Comparison of ENCODE assay signal across 25 cellular contexts in the genomic region with DNA sequence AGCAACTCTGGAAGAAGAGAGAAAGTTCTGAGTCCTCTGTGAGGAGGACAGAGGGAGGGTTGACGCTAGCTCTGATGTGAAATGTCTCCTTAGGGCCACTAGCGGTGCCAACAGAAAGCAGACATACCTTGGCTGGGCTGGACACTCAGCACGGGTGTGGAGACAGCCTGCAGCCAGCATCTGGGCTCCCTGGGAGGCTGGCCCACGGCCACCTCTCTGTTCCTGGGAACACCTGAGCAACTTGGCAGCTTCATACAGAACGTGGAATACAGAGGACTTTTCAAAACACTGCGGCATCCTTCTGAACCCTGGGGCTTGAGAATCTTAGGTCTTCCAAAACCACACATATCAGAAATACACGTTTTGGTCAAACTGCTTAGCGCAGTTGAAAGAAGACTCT.
"Had no signal": no experiment of that assay in that cellular context is flagged by ENCODE, and none has a peak within 500 bp of the region (broad histone marks: within the 10 kb centered on the region; RNA-seq: fewer than 3 reads in every experiment).

No MANE protein-coding gene starts in this region.

- H3K9me3 Mint-ChIP-seq: activated naive CD4-positive, alpha-beta T cell treated with anti-CD3 and anti-CD28 coated beads, Interleukin-2, amount 10 ng/mL, durations not matched to agents 7 days and 5 days; activated naive CD8-positive, alpha-beta T cell treated with anti-CD3 and anti-CD28 coated beads, Interleukin-2, amount 10 ng/mL, durations not matched to agents 7 days and 5 days; dendritic cell treated with granulocyte-macrophage colony-stimulating factor and Interleukin-4, amounts not matched to agents 40 ng/mL and 50 ng/mL, for 4 days; stimulated activated effector memory CD8-positive, alpha-beta T cell treated with anti-CD3 and anti-CD28 coated beads, Interleukin-12 subunit alpha, Interleukin-12 subunit beta, amount 100 ng/mL, for 72 hours; stimulated activated naive CD8-positive, alpha-beta T cell treated with anti-CD3 and anti-CD28 coated beads, Interleukin-15, Interleukin-2, amounts not matched to agents 100 ng/mL and 50 ng/mL, for 24 hours; type B pancreatic cell had no signal

- H3K4me3 Mint-ChIP-seq: activated naive CD4-positive, alpha-beta T cell treated with anti-CD3 and anti-CD28 coated beads, Interleukin-2, amount 10 ng/mL, durations not matched to agents 7 days and 5 days; activated naive CD8-positive, alpha-beta T cell treated with anti-CD3 and anti-CD28 coated beads, Interleukin-2, amount 10 ng/mL, durations not matched to agents 7 days and 5 days; brain; dendritic cell treated with granulocyte-macrophage colony-stimulating factor and Interleukin-4, amounts not matched to agents 40 ng/mL and 50 ng/mL, for 4 days; nephron; stimulated activated effector memory CD8-positive, alpha-beta T cell treated with anti-CD3 and anti-CD28 coated beads, Interleukin-12 subunit alpha, Interleukin-12 subunit beta, amount 100 ng/mL, for 72 hours; stimulated activated naive CD8-positive, alpha-beta T cell treated with anti-CD3 and anti-CD28 coated beads, Interleukin-15, Interleukin-2, amounts not matched to agents 100 ng/mL and 50 ng/mL, for 24 hours; type B pancreatic cell had no signal

- H3K27ac ChIP-seq: ascending aorta, esophagus muscularis mucosa, left ventricle myocardium inferior, neutrophil, right lobe of liver, skin epidermis, thoracic aorta, uterus, VCaP had no signal

- DNase-seq: activated CD4-positive, alpha-beta T cell treated with anti-CD3 and anti-CD28 coated beads for 4 hours; activated CD4-positive, alpha-beta T cell treated with anti-CD3 and anti-CD28 coated beads, Interleukin-2, amount 50 U/mL, for 4 hours; activated CD8-positive, alpha-beta memory T cell treated with anti-CD3 and anti-CD28 coated beads for 24 hours; activated gamma-delta T cell; activated naive CD4-positive, alpha-beta T cell treated with anti-CD3 and anti-CD28 coated beads, Interleukin-2, amount 10 ng/mL, durations not matched to agents 7 days and 5 days; activated naive CD8-positive, alpha-beta T cell treated with anti-CD3 and anti-CD28 coated beads, Interleukin-2, amount 10 ng/mL, durations not matched to agents 7 days and 5 days; caudate nucleus; left ventricle myocardium inferior; right lobe of liver; stimulated activated CD4-positive, alpha-beta T cell treated with anti-CD3 and anti-CD28 coated beads, Interleukin-4, amount 100 ng/mL, for 24 hours; uterus had no signal

- H3K4me1 Mint-ChIP-seq: activated naive CD4-positive, alpha-beta T cell treated with anti-CD3 and anti-CD28 coated beads, Interleukin-2, amount 10 ng/mL, durations not matched to agents 7 days and 5 days; brain; nephron; stimulated activated effector memory CD8-positive, alpha-beta T cell treated with anti-CD3 and anti-CD28 coated beads, Interleukin-12 subunit alpha, Interleukin-12 subunit beta, amount 100 ng/mL, for 72 hours had no signal

- H3K36me3 Mint-ChIP-seq: activated naive CD4-positive, alpha-beta T cell treated with anti-CD3 and anti-CD28 coated beads, Interleukin-2, amount 10 ng/mL, durations not matched to agents 7 days and 5 days; activated naive CD8-positive, alpha-beta T cell treated with anti-CD3 and anti-CD28 coated beads, Interleukin-2, amount 10 ng/mL, durations not matched to agents 7 days and 5 days; brain; stimulated activated effector memory CD8-positive, alpha-beta T cell treated with anti-CD3 and anti-CD28 coated beads, Interleukin-12 subunit alpha, Interleukin-12 subunit beta, amount 100 ng/mL, for 72 hours; type B pancreatic cell had no signal

- H3K27ac Mint-ChIP-seq: activated naive CD4-positive, alpha-beta T cell treated with anti-CD3 and anti-CD28 coated beads, Interleukin-2, amount 10 ng/mL, durations not matched to agents 7 days and 5 days; activated naive CD8-positive, alpha-beta T cell treated with anti-CD3 and anti-CD28 coated beads, Interleukin-2, amount 10 ng/mL, durations not matched to agents 7 days and 5 days; brain; dendritic cell treated with granulocyte-macrophage colony-stimulating factor and Interleukin-4, amounts not matched to agents 40 ng/mL and 50 ng/mL, for 4 days; nephron; progenitor cell of endocrine pancreas; stimulated activated effector memory CD8-positive, alpha-beta T cell treated with anti-CD3 and anti-CD28 coated beads, Interleukin-12 subunit alpha, Interleukin-12 subunit beta, amount 100 ng/mL, for 72 hours; stimulated activated naive CD8-positive, alpha-beta T cell treated with anti-CD3 and anti-CD28 coated beads, Interleukin-15, Interleukin-2, amounts not matched to agents 100 ng/mL and 50 ng/mL, for 24 hours; type B pancreatic cell had no signal

- H3K27me3 ChIP-seq: ascending aorta, neutrophil, right lobe of liver, uterus had no signal

- H3K27me3 Mint-ChIP-seq: dendritic cell treated with granulocyte-macrophage colony-stimulating factor and Interleukin-4, amounts not matched to agents 40 ng/mL and 50 ng/mL, for 4 days had no signal

- H3K36me3 ChIP-seq: ascending aorta, esophagus muscularis mucosa, left ventricle myocardium inferior, neutrophil, right lobe of liver, thoracic aorta, uterus had no signal

- H3K4me3 ChIP-seq: ascending aorta, esophagus muscularis mucosa, left ventricle myocardium inferior, lung, right lobe of liver, skin epidermis, thoracic aorta, uterus had no signal

- H3K9me3 ChIP-seq: ascending aorta, esophagus muscularis mucosa, left ventricle myocardium inferior, neutrophil, right lobe of liver, thoracic aorta, uterus had no signal

- H3K4me1 ChIP-seq: ascending aorta, esophagus muscularis mucosa, left ventricle myocardium inferior, right lobe of liver, uterus had no signal

- ATAC-seq: right lobe of liver; stimulated activated effector memory CD8-positive, alpha-beta T cell treated with anti-CD3 and anti-CD28 coated beads, Interleukin-12 subunit alpha, Interleukin-12 subunit beta, amount 100 ng/mL, for 72 hours had no signal
